ENCODE assay signal across 7 cellular contexts in the genomic region with DNA sequence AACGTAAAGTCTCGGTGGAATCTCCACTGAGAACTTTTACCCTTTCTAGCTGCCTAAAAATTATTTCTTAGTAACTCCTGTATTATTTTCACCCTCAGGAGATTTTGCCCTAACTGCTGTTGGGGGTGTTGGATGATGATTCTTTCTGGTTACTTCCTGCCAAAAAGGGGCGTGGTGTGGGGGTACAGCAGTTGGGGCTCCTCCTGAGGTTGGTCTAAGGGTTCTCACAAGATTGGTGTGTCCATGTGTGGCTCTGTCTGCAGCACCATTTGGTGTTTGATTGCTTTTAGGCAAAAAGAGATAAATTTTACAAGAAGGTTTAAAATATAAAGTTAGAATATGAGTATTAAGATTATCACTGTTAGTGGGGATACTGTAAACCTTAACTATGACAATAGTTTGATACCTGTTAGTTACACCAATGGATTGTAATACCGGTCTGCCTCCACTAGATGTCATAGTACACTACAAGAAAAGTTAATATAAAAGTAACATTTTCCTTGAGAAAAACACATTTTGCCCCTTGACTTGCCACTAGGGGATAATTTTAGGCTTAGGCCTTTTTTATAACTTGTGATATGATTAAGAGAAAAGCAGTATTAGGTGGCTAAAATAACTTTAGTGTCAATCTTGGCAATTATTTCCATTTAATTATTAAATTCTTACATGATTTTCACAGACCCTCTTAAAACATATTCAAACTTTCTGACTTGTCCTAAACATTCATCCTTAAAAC.
A peak's percentile ranks its signal among the peaks of the same experiment; 100 is the strongest.
DNase-seq lines count a peak whose midpoint lies in the region; ATAC-seq, FAIRE-seq and TF ChIP-seq lines count a peak whose summit lies in the region.

No MANE protein-coding gene starts in this region.

- H3K27ac Mint-ChIP-seq in activated CD8-positive, alpha-beta T cell treated with anti-CD3 and anti-CD28 coated beads, Interleukin-2, amount 10 ng/mL, durations not matched to agents 7 days and 5 days = no peak overlapping the region
- no peak overlapping the region for H3K27ac Mint-ChIP-seq in activated CD4-positive, alpha-beta memory T cell treated with anti-CD3 and anti-CD28 coated beads for 36 hours

- peak; percentile 80 for ATAC-seq in GM21515 (IDR thresholded peaks at IDR 0.05; ENCODE audit: unreplicated experiment)
- ATAC-seq in activated CD8-positive, alpha-beta T cell treated with anti-CD3 and anti-CD28 coated beads, Interleukin-2, amount 10 ng/mL, durations not matched to agents 7 days and 5 days = no peak

- POLR2A ChIA-PET in activated CD8-positive, alpha-beta T cell treated with anti-CD3 and anti-CD28 coated beads, Interleukin-2, amount 10 ng/mL, durations not matched to agents 7 days and 5 days (lab: Charles Lee) = no interaction called here
- POLR2A ChIA-PET in activated CD4-positive, alpha-beta memory T cell treated with anti-CD3 and anti-CD28 coated beads for 36 hours (lab: Charles Lee) = no interaction called here

- TF ChIP-seq CTCF in keratinocyte (optimal IDR thresholded peaks at IDR 0.05 in 1 of 3, IDR thresholded peaks at IDR 0.05 in 1 of 3, conservative IDR thresholded peaks at IDR 0.05 in 1 of 3; ENCODE audit: extremely low read depth in 1 of 3, insufficient read depth in 2 of 3, low read length in 3 of 3) = peak in 2 of 3 experiments; percentile 45 to 47

- H3K9me1 ChIP-seq in keratinocyte (ENCODE audit: control insufficient read depth, extremely low read depth, insufficient read depth, low read length) = no peaks in the 10 kb centered on the region

- no peak overlapping the region for H3K4me2 ChIP-seq in keratinocyte (ENCODE audit: control insufficient read depth, extremely low read depth, insufficient read depth, low read depth, low read length)

- H3K27me3 ChIP-seq in keratinocyte (ENCODE audit: control insufficient read depth, extremely low read depth, insufficient read depth, low read length) = no peaks in the 10 kb centered on the region

- H3K27ac ChIP-seq in keratinocyte (ENCODE audit: control insufficient read depth, insufficient read depth, low read length) = no peak overlapping the region

- H3K4me1 Mint-ChIP-seq in activated CD8-positive, alpha-beta T cell treated with anti-CD3 and anti-CD28 coated beads, Interleukin-2, amount 10 ng/mL, durations not matched to agents 7 days and 5 days (ENCODE audit: low read depth) = no peaks in the 10 kb centered on the region
- no peaks in the 10 kb centered on the region for H3K4me1 Mint-ChIP-seq in activated CD4-positive, alpha-beta memory T cell treated with anti-CD3 and anti-CD28 coated beads for 36 hours (ENCODE audit: low read depth)

- DNase-seq in ELR (ENCODE audit: low read depth) (peak; percentile 62), Kasumi-1 (lab: John Stamatoyannopoulos, UW) (peak; percentile 87 to 94), keratinocyte (ENCODE audit: low read depth, low spot score) (peak; percentile 1), ecto neural progenitor cell (ENCODE audit: low spot score) (no peak)
- peak; percentile 22 for DNase-seq in activated CD8-positive, alpha-beta T cell treated with anti-CD3 and anti-CD28 coated beads, Interleukin-2, amount 10 ng/mL, durations not matched to agents 7 days and 5 days
- no peak for DNase-seq in activated CD4-positive, alpha-beta memory T cell treated with anti-CD3 and anti-CD28 coated beads for 36 hours

- H3K9ac ChIP-seq in keratinocyte (ENCODE audit: control insufficient read depth, extremely low read depth, insufficient read depth, low read length) = no peak overlapping the region

- H3K9me3 Mint-ChIP-seq in activated CD8-positive, alpha-beta T cell treated with anti-CD3 and anti-CD28 coated beads, Interleukin-2, amount 10 ng/mL, durations not matched to agents 7 days and 5 days (ENCODE audit: insufficient read depth) = peaks cover 6% of the 10 kb centered on the region
- H3K9me3 Mint-ChIP-seq in activated CD4-positive, alpha-beta memory T cell treated with anti-CD3 and anti-CD28 coated beads for 36 hours = peaks cover 13% of the 10 kb centered on the region

- no peaks in the 10 kb centered on the region for H4K20me1 ChIP-seq in keratinocyte (ENCODE audit: control insufficient read depth, extremely low read depth, insufficient read depth, low read length)

- no peak overlapping the region for H2AFZ ChIP-seq in keratinocyte (ENCODE audit: control insufficient read depth, low read length)

- H3K36me3 Mint-ChIP-seq in activated CD8-positive, alpha-beta T cell treated with anti-CD3 and anti-CD28 coated beads, Interleukin-2, amount 10 ng/mL, durations not matched to agents 7 days and 5 days (ENCODE audit: low read depth) = no peaks in the 10 kb centered on the region
- no peaks in the 10 kb centered on the region for H3K36me3 Mint-ChIP-seq in activated CD4-positive, alpha-beta memory T cell treated with anti-CD3 and anti-CD28 coated beads for 36 hours

- H3K4me3 ChIP-seq in keratinocyte (ENCODE audit: control insufficient read depth in 2 of 3, extremely low read depth in 1 of 3, insufficient read depth in 2 of 3, low read depth in 1 of 3, low read length in 3 of 3) = no peak overlapping the region

- no peaks in the 10 kb centered on the region for H3K9me3 ChIP-seq in keratinocyte (ENCODE audit: control insufficient read depth, low read depth, low read length)

- CTCF ChIA-PET in activated CD8-positive, alpha-beta T cell treated with anti-CD3 and anti-CD28 coated beads, Interleukin-2, amount 10 ng/mL, durations not matched to agents 7 days and 5 days (lab: Charles Lee) = interaction anchor here (0.8 kb wide), 1 partner anchor 814 kb away, joined by 3 read pairs; no protein-coding TSS in a partner anchor
- CTCF ChIA-PET in activated CD4-positive, alpha-beta memory T cell treated with anti-CD3 and anti-CD28 coated beads for 36 hours (lab: Charles Lee) = interaction anchor here (1.0 kb wide), 1 partner anchor 814 kb away, joined by 3 read pairs; no protein-coding TSS in a partner anchor

- no peak overlapping the region for H3K4me3 Mint-ChIP-seq in activated CD8-positive, alpha-beta T cell treated with anti-CD3 and anti-CD28 coated beads, Interleukin-2, amount 10 ng/mL, durations not matched to agents 7 days and 5 days
- no peak overlapping the region for H3K4me3 Mint-ChIP-seq in activated CD4-positive, alpha-beta memory T cell treated with anti-CD3 and anti-CD28 coated beads for 36 hours

- intact Hi-C loops in activated CD4-positive, alpha-beta memory T cell treated with anti-CD3 and anti-CD28 coated beads for 36 hours (cut with micrococcal nuclease) = loop anchor here (1.0 kb wide), 1 partner anchor 813 kb away; no protein-coding TSS in a partner anchor

- H3K4me1 ChIP-seq in keratinocyte (ENCODE audit: control insufficient read depth, extremely low read depth, insufficient read depth, low read length) = no peaks in the 10 kb centered on the region

- no peak for FAIRE-seq in keratinocyte (lab: Jason Lieb, UNC)

- dilution Hi-C loops in keratinocyte (cut with MboI; ENCODE audit: extremely low pct_ligation_motif_present, low sequenced_read_pairs) = no loop called here

- H3K79me2 ChIP-seq in keratinocyte (ENCODE audit: control insufficient read depth, insufficient read depth, low read length) = no peaks in the 10 kb centered on the region

- no peaks in the 10 kb centered on the region for H3K36me3 ChIP-seq in keratinocyte (ENCODE audit: control insufficient read depth in 2 of 2, extremely low read depth in 1 of 2, insufficient read depth in 2 of 2, low read length in 2 of 2)

- no peaks in the 10 kb centered on the region for H3K27me3 Mint-ChIP-seq in activated CD8-positive, alpha-beta T cell treated with anti-CD3 and anti-CD28 coated beads, Interleukin-2, amount 10 ng/mL, durations not matched to agents 7 days and 5 days (ENCODE audit: low read depth)
- H3K27me3 Mint-ChIP-seq in activated CD4-positive, alpha-beta memory T cell treated with anti-CD3 and anti-CD28 coated beads for 36 hours = no peaks in the 10 kb centered on the region

Comparison
In these comparisons a context has a peak if more than half of its experiments do, and no peak if none do; other contexts are left out.
1. DNase-seq: peak in ELR (single experiment), Kasumi-1 (2 of 2), activated CD8-positive, alpha-beta T cell treated with anti-CD3 and anti-CD28 coated beads, Interleukin-2, amount 10 ng/mL, durations not matched to agents 7 days and 5 days (single experiment) and keratinocyte (single experiment); none in ecto neural progenitor cell (single experiment) and activated CD4-positive, alpha-beta memory T cell treated with anti-CD3 and anti-CD28 coated beads for 36 hours (single experiment).